10 cellular contexts compared by ENCODE assay signal in the genomic region with DNA sequence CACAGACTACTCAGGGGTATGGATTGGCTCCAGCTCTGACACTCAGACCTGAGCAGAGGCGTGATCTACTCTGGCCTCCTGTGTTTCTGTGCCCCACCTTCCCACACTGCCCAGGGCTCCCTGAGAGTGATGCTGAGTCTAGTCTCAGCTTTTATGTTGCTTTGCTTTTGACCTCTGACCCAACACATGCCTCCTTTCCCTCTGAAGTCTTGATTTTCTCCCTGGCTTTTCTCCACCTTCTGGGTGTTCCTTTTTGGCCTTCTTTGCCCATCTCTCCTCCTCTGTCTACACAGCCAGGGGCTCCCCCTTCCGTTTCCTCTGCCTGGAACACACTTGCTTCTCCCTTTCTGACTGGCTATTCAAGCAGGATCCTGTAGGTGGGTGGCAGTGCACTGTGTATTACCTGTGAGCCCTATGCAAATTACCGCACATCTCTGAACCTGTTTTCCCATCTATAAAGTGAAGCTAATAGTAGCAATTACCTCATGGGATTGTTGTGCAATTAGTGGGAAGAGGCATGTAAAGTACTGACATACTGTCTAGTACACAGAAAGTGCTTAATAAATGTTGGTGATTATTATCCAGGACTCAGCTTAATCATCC. TPM values are rescaled to one million over a fixed set of nuclear protein-coding genes. Genes with fewer than 3 reads are reported as not detected.
DNase-seq lines count a peak whose midpoint lies in the region; ATAC-seq and TF ChIP-seq lines count a peak whose summit lies in the region.
"Had no signal": no experiment of that assay in that cellular context is flagged by ENCODE, and none has a peak within 500 bp of the region (broad histone marks: within the 10 kb centered on the region; RNA-seq: fewer than 3 reads in every experiment).

No MANE protein-coding gene starts in this region.

- no peak for TF ChIP-seq CTCF in right atrium auricular region (IDR thresholded peaks at IDR 0.05)
- TF ChIP-seq CTCF in stomach (IDR thresholded peaks at IDR 0.05): no peak

- DNase-seq in activated T-cell treated with anti-CD3 and anti-CD28 coated beads, Interleukin-2, amount 50 U/mL, for 4 hours: no peak
- DNase-seq in activated T-cell treated with anti-CD3 and anti-CD28 coated beads for 4 hours: no peak
- DNase-seq in activated CD8-positive, alpha-beta T cell treated with anti-CD3 and anti-CD28 coated beads, Interleukin-2, amount 10 ng/mL, durations not matched to agents 7 days and 5 days: no peak
- no peak for DNase-seq in right atrium auricular region (ENCODE audit: low spot score)
- DNase-seq in stomach: no peak
- DNase-seq in NCI-H146 (lab: John Stamatoyannopoulos, UW): no peak
- no peak for DNase-seq in effector CD4-positive, alpha-beta T cell
- DNase-seq in KG1 (lab: John Stamatoyannopoulos, UW): no peak

- H3K4me1 Mint-ChIP-seq in activated T-cell treated with anti-CD3 and anti-CD28 coated beads, Interleukin-2, amount 50 U/mL, for 4 hours (ENCODE audit: low read depth): peaks cover 45% of the 10 kb centered on the region
- H3K4me1 Mint-ChIP-seq in activated CD8-positive, alpha-beta T cell treated with anti-CD3 and anti-CD28 coated beads, Interleukin-2, amount 10 ng/mL, durations not matched to agents 7 days and 5 days (ENCODE audit: low read depth): peaks cover 36% of the 10 kb centered on the region

- H3K27me3 Mint-ChIP-seq in activated T-cell treated with anti-CD3 and anti-CD28 coated beads, Interleukin-2, amount 50 U/mL, for 4 hours (ENCODE audit: low read depth): no peaks in the 10 kb centered on the region
- H3K27me3 Mint-ChIP-seq in activated CD8-positive, alpha-beta T cell treated with anti-CD3 and anti-CD28 coated beads, Interleukin-2, amount 10 ng/mL, durations not matched to agents 7 days and 5 days (ENCODE audit: low read depth): peaks cover 44% of the 10 kb centered on the region

- H3K4me3 ChIP-seq in right atrium auricular region: no peak overlapping the region
- H3K4me3 ChIP-seq in stomach: no peak overlapping the region
- H3K4me3 ChIP-seq: SJSA1 had no signal

- CTCF ChIA-PET in activated CD8-positive, alpha-beta T cell treated with anti-CD3 and anti-CD28 coated beads, Interleukin-2, amount 10 ng/mL, durations not matched to agents 7 days and 5 days (lab: Charles Lee): interaction anchor here (0.7 to 17.6 kb wide), 24 partner anchors 10 to 349 kb away, joined by 3 to 534 read pairs (median 4); a partner anchor contains a TSS

- H3K27ac Mint-ChIP-seq in activated CD8-positive, alpha-beta T cell treated with anti-CD3 and anti-CD28 coated beads, Interleukin-2, amount 10 ng/mL, durations not matched to agents 7 days and 5 days: no peak overlapping the region

- intact Hi-C loops in stomach (cut with DNase I; ENCODE audit: low total_unique reads): loop anchor here (5.0 kb wide), 1 partner anchor 36 kb away; no protein-coding TSS in a partner anchor

- no peak for TF ChIP-seq POLR2A in stomach (IDR thresholded peaks at IDR 0.05)

- no peak for TF ChIP-seq EP300 in stomach (IDR thresholded peaks at IDR 0.05)

- H3K4me1 ChIP-seq in right atrium auricular region (peaks cover 0 to 33% of the 10 kb centered on the region in 2 donors), stomach (peaks cover 10 to 34% (median 21%) of the 10 kb centered on the region in 4 donors)
- H3K4me1 ChIP-seq: parathyroid adenoma had no signal

- POLR2A ChIA-PET in activated CD8-positive, alpha-beta T cell treated with anti-CD3 and anti-CD28 coated beads, Interleukin-2, amount 10 ng/mL, durations not matched to agents 7 days and 5 days (lab: Charles Lee): interaction anchor here (1.1 to 5.4 kb wide), 3 partner anchors 10 to 186 kb away, joined by 5 to 44 read pairs (median 5); a partner anchor contains a TSS

- peak overlapping the region; percentile 87 to 88 for H3K27ac ChIP-seq in right atrium auricular region
- peak overlapping the region in 4 of 5 donors; percentile 70 to 80 (median 74) for H3K27ac ChIP-seq in stomach

- H3K36me3 ChIP-seq in right atrium auricular region: no peaks in the 10 kb centered on the region
- no peaks in the 10 kb centered on the region for H3K36me3 ChIP-seq in stomach

- no peaks in the 10 kb centered on the region for H3K36me3 Mint-ChIP-seq in activated T-cell treated with anti-CD3 and anti-CD28 coated beads, Interleukin-2, amount 50 U/mL, for 4 hours (ENCODE audit: insufficient read depth)
- H3K36me3 Mint-ChIP-seq in activated CD8-positive, alpha-beta T cell treated with anti-CD3 and anti-CD28 coated beads, Interleukin-2, amount 10 ng/mL, durations not matched to agents 7 days and 5 days (ENCODE audit: low read depth): no peaks in the 10 kb centered on the region

- WGBS in stomach, 5 donors: 68 to 87% (median 81%) methylated on average over 3 of the region's 3 CpGs

- peak overlapping the region; percentile 51 for H3K4me3 Mint-ChIP-seq in activated T-cell treated with anti-CD3 and anti-CD28 coated beads, Interleukin-2, amount 50 U/mL, for 4 hours
- peak overlapping the region; percentile 0 for H3K4me3 Mint-ChIP-seq in activated CD8-positive, alpha-beta T cell treated with anti-CD3 and anti-CD28 coated beads, Interleukin-2, amount 10 ng/mL, durations not matched to agents 7 days and 5 days

- no peak for ATAC-seq in activated T-cell treated with anti-CD3 and anti-CD28 coated beads, Interleukin-2, amount 50 U/mL, for 4 hours
- ATAC-seq in activated CD8-positive, alpha-beta T cell treated with anti-CD3 and anti-CD28 coated beads, Interleukin-2, amount 10 ng/mL, durations not matched to agents 7 days and 5 days: no peak

- H3K27me3 ChIP-seq in right atrium auricular region (no peaks in the 10 kb centered on the region), stomach (no peaks in the 10 kb centered on the region)
- H3K27me3 ChIP-seq: SJSA1 had no signal

- H3K9me3 Mint-ChIP-seq in activated T-cell treated with anti-CD3 and anti-CD28 coated beads, Interleukin-2, amount 50 U/mL, for 4 hours: no peaks in the 10 kb centered on the region
- no peaks in the 10 kb centered on the region for H3K9me3 Mint-ChIP-seq in activated CD8-positive, alpha-beta T cell treated with anti-CD3 and anti-CD28 coated beads, Interleukin-2, amount 10 ng/mL, durations not matched to agents 7 days and 5 days (ENCODE audit: insufficient read depth)

- H3K9me3 ChIP-seq in right atrium auricular region (no peaks in the 10 kb centered on the region), stomach (no peaks in the 10 kb centered on the region)
- H3K9me3 ChIP-seq: SJSA1 had no signal

RNA-seq across cellular contexts. Expression of a gene that starts 13.7 kb away (rescaled TPM):
- under 1 TPM; 0.50 to 0.66 (median 0.57) TPM for total RNA-seq in activated T-cell treated with anti-CD3 and anti-CD28 coated beads, Interleukin-2, amount 50 U/mL, for 4 hours
- under 1 TPM; 0.05 TPM for total RNA-seq in activated CD8-positive, alpha-beta T cell treated with anti-CD3 and anti-CD28 coated beads, Interleukin-2, amount 10 ng/mL, durations not matched to agents 7 days and 5 days
- total RNA-seq in right atrium auricular region (under 1 TPM; 0.15 to 0.47 TPM), stomach (10 to 100 TPM in 1 of 5 donors, 1 to 10 TPM in 2, not detected in 2; 1.5 to 11.0 (median 1.6) TPM)
- polyA plus RNA-seq in stomach: 1 to 10 TPM in 1 of 3 donors, under 1 TPM in 1, not detected in 1; 0.25 to 1.1 TPM

RNA-seq across cellular contexts. Expression of a gene that starts 18.5 kb away (rescaled TPM):
- total RNA-seq in activated T-cell treated with anti-CD3 and anti-CD28 coated beads, Interleukin-2, amount 50 U/mL, for 4 hours: 100 to 1,000 TPM; 113 to 162 (median 124) TPM
- 10 to 100 TPM in 1 of 2 experiments, 1 to 10 TPM in 1; 8.5 to 10.3 TPM for total RNA-seq in activated CD8-positive, alpha-beta T cell treated with anti-CD3 and anti-CD28 coated beads, Interleukin-2, amount 10 ng/mL, durations not matched to agents 7 days and 5 days
- total RNA-seq in right atrium auricular region (100 to 1,000 TPM; 258 to 273 TPM), stomach (100 to 1,000 TPM in 4 of 5 donors, 10 to 100 TPM in 1; 53.1 to 630 (median 318) TPM)
- polyA plus RNA-seq in stomach: 100 to 1,000 TPM; 108 to 201 (median 132) TPM

RNA-seq across cellular contexts. Expression of a gene that starts 35.0 kb away (rescaled TPM):
- under 1 TPM; 0.61 to 0.79 (median 0.63) TPM for total RNA-seq in activated T-cell treated with anti-CD3 and anti-CD28 coated beads, Interleukin-2, amount 50 U/mL, for 4 hours
- under 1 TPM in 1 of 2 experiments, not detected in 1; 0.50 TPM for total RNA-seq in activated CD8-positive, alpha-beta T cell treated with anti-CD3 and anti-CD28 coated beads, Interleukin-2, amount 10 ng/mL, durations not matched to agents 7 days and 5 days
- under 1 TPM in 1 of 2 donors, not detected in 1; 0.98 TPM for total RNA-seq in right atrium auricular region
- 100 to 1,000 TPM in 3 of 5 donors, 10 to 100 TPM in 2; 36.7 to 249 (median 216) TPM for total RNA-seq in stomach
- polyA plus RNA-seq in stomach: 100 to 1,000 TPM; 126 to 267 (median 168) TPM
- total RNA-seq: SJSA1 had no signal

RNA-seq across cellular contexts. Expression of a gene that starts 41.4 kb away (rescaled TPM):
- 10 to 100 TPM; 56.6 to 62.3 (median 59.2) TPM for total RNA-seq in activated T-cell treated with anti-CD3 and anti-CD28 coated beads, Interleukin-2, amount 50 U/mL, for 4 hours
- 10 to 100 TPM; 72.4 to 74.1 TPM for total RNA-seq in activated CD8-positive, alpha-beta T cell treated with anti-CD3 and anti-CD28 coated beads, Interleukin-2, amount 10 ng/mL, durations not matched to agents 7 days and 5 days
- total RNA-seq in right atrium auricular region: 10 to 100 TPM; 46.1 to 50.7 TPM
- total RNA-seq in stomach: 10 to 100 TPM in 3 of 5 donors, 1 to 10 TPM in 1, not detected in 1; 7.0 to 40.6 (median 21.4) TPM
- polyA plus RNA-seq in stomach: 100 to 1,000 TPM; 123 to 170 (median 158) TPM

RNA-seq across cellular contexts. Expression of a gene that starts 42.4 kb away (rescaled TPM):
- 10 to 100 TPM; 52.9 to 57.3 (median 53.7) TPM for total RNA-seq in activated T-cell treated with anti-CD3 and anti-CD28 coated beads, Interleukin-2, amount 50 U/mL, for 4 hours
- 10 to 100 TPM; 32.8 to 33.3 TPM for total RNA-seq in activated CD8-positive, alpha-beta T cell treated with anti-CD3 and anti-CD28 coated beads, Interleukin-2, amount 10 ng/mL, durations not matched to agents 7 days and 5 days
- total RNA-seq in right atrium auricular region (10 to 100 TPM; 14.6 to 25.9 TPM), stomach (10 to 100 TPM in 3 of 5 donors, 1 to 10 TPM in 2; 6.4 to 41.1 (median 14.0) TPM)
- 10 to 100 TPM; 17.3 to 25.5 (median 20.6) TPM for polyA plus RNA-seq in stomach

Comparison
In these comparisons a context has a peak if more than half of its experiments do, and no peak if none do; other contexts are left out.
1. RNA of a gene that starts 18.5 kb away (total RNA-seq): 53.1 to 630 TPM in stomach, 258 to 273 TPM in right atrium auricular region and 113 to 162 TPM in activated T-cell treated with anti-CD3 and anti-CD28 coated beads, Interleukin-2, amount 50 U/mL, for 4 hours; 8.5 to 10.3 TPM in activated CD8-positive, alpha-beta T cell treated with anti-CD3 and anti-CD28 coated beads, Interleukin-2, amount 10 ng/mL, durations not matched to agents 7 days and 5 days; every median in the first group is over 4 times any median in the second.
2. RNA of a gene that starts 35.0 kb away (total RNA-seq): 36.7 to 249 TPM in stomach; 0.98 TPM in right atrium auricular region, 0.61 to 0.79 TPM in activated T-cell treated with anti-CD3 and anti-CD28 coated beads, Interleukin-2, amount 50 U/mL, for 4 hours and 0.50 TPM in activated CD8-positive, alpha-beta T cell treated with anti-CD3 and anti-CD28 coated beads, Interleukin-2, amount 10 ng/mL, durations not matched to agents 7 days and 5 days; every median in the first group is over 10 times any median in the second.